8 cellular contexts compared by ENCODE assay signal in genomic region chr10:67884313-67884841, GRCh38. TPM values are rescaled to one million over a fixed set of nuclear protein-coding genes. Genes with fewer than 3 reads are reported as not detected.
DNase-seq lines count a peak whose midpoint lies in the region; ATAC-seq and TF ChIP-seq lines count a peak whose summit lies in the region.

TSS of gene SIRT1 (plus strand) at chr10:67884656. CDS start at chr10:67884722, 66 bp downstream.

- 0 out of 2 replicates have a peak, but pooled peaks have one; percentile 18 for TF ChIP-seq EP300 in Ishikawa (IDR thresholded peaks at IDR 0.05; ENCODE audit: borderline replicate concordance)

- H3K4me1 ChIP-seq in mucosa of rectum (ENCODE audit: control insufficient read depth in 2 of 2, insufficient read depth in 2 of 2, low read length in 2 of 2), result peaks cover 2 to 9% of the 10 kb centered on the region in 2 donors

- H3K27me3 ChIP-seq in mucosa of rectum (ENCODE audit: control insufficient read depth in 2 of 2, insufficient read depth in 2 of 2, low read length in 2 of 2), result no peaks in the 10 kb centered on the region

- peak within 1 kb of the TSS; percentile 88 to 91 for H3K27ac ChIP-seq in mucosa of rectum (ENCODE audit: low read depth in 2 of 2, low read length in 2 of 2)

- no peak for TF ChIP-seq CTCF in epithelial cell of proximal tubule (conservative IDR thresholded peaks at IDR 0.05; ENCODE audit: low read depth, low read length)

- H3K4me3 ChIP-seq in epithelial cell of proximal tubule (ENCODE audit: low read depth, low read length) (peak within 1 kb of the TSS; percentile 84), mucosa of rectum (ENCODE audit: low read length in 2 of 2) (peak within 1 kb of the TSS; percentile 80 to 94)

- no peak for TF ChIP-seq RAD21 in Ishikawa (IDR thresholded peaks at IDR 0.05; ENCODE audit: low read depth)

- H3K36me3 ChIP-seq in mucosa of rectum (ENCODE audit: control insufficient read depth in 2 of 2, insufficient read depth in 2 of 2, low read length in 2 of 2), result peaks cover 18 to 20% of the 10 kb centered on the region in 2 donors

- ATAC-seq in GM21619 (IDR thresholded peaks at IDR 0.05; ENCODE audit: unreplicated experiment), result peak; percentile 81

- no peaks in the 10 kb centered on the region for H3K9me3 ChIP-seq in mucosa of rectum (ENCODE audit: control insufficient read depth in 2 of 2, low read length in 2 of 2)

- DNase-seq in DMS53 (lab: John Stamatoyannopoulos, UW) (peak; percentile 98), OCI-M2 (lab: John Stamatoyannopoulos, UW; ENCODE audit: unreplicated experiment) (peak; percentile 76), epithelial cell of proximal tubule (ENCODE audit: low read depth) (peak; percentile 42)
- peak; percentile 96 for DNase-seq in activated T-cell treated with anti-CD3 and anti-CD28 coated beads, Interleukin-2, amount 50 U/mL, for 1 hour
- DNase-seq in stimulated activated CD8-positive, alpha-beta memory T cell treated with anti-CD3 and anti-CD28 coated beads, Interleukin-4, amount 100 ng/mL, for 4 hours (ENCODE audit: low read depth in 2 of 2, low spot score in 1 of 2), result peak; percentile 90 to 91

- H3K9ac ChIP-seq in mucosa of rectum (ENCODE audit: low read depth in 1 of 2, low read length in 2 of 2), result peak within 1 kb of the TSS; percentile 55 to 84

TF ChIP-seq in Ishikawa, 13 proteins besides CTCF, POLR2A, EP300 and RAD21:
- peak; percentile 75 for TF ChIP-seq TAF1 (IDR thresholded peaks at IDR 0.05; ENCODE audit: low read depth)
- no peak for TF ChIP-seq ZBTB7A (IDR thresholded peaks at IDR 0.05; ENCODE audit: low read depth)
- peak; percentile 100 for TF ChIP-seq EGR1 (IDR thresholded peaks at IDR 0.05)
- no peak for TF ChIP-seq CREB1 (IDR thresholded peaks at IDR 0.05; ENCODE audit: low read depth)
- peak; percentile 8; the same call in 1 of the 2 replicates for TF ChIP-seq FOXM1 (IDR thresholded peaks at IDR 0.05; ENCODE audit: borderline replicate concordance, low read depth)
- peak; percentile 93 for TF ChIP-seq MAX (IDR thresholded peaks at IDR 0.05)
- TF ChIP-seq YY1 (IDR thresholded peaks at IDR 0.05; ENCODE audit: low read depth), result peak; percentile 89
- TF ChIP-seq CEBPB (IDR thresholded peaks at IDR 0.05), result no peak
- TF ChIP-seq USF1 (IDR thresholded peaks at IDR 0.05), result peak; percentile 99
- no peak for TF ChIP-seq NFIC (IDR thresholded peaks at IDR 0.05)
- TF ChIP-seq TCF12 (IDR thresholded peaks at IDR 0.05; ENCODE audit: low read depth), result peak; percentile 22; the same call in 1 of the 2 replicates
- peak; percentile 69 for TF ChIP-seq TEAD4 (IDR thresholded peaks at IDR 0.05)
- no peak for TF ChIP-seq REST (IDR thresholded peaks at IDR 0.05; ENCODE audit: low read depth)

RNA-seq across cellular contexts. Expression of gene SIRT1, which starts in this region (rescaled TPM):
- 9.3 and 10.5 TPM in 2 replicates for total RNA-seq in epithelial cell of proximal tubule

Comparison
In these comparisons a context has a peak if more than half of its experiments do, and no peak if none do; other contexts are left out.
1. Peak in every context shown above with its lines: DNase-seq, ATAC-seq, H3K4me3 ChIP-seq and H3K27ac ChIP-seq.
2. DNase-seq: peak in every context shown above with its lines; median percentile 98 in DMS53; 96 in activated T-cell treated with anti-CD3 and anti-CD28 coated beads, Interleukin-2, amount 50 U/mL, for 1 hour; 90 in stimulated activated CD8-positive, alpha-beta memory T cell treated with anti-CD3 and anti-CD28 coated beads, Interleukin-4, amount 100 ng/mL, for 4 hours; 76 in OCI-M2; 42 in epithelial cell of proximal tubule.